Comparison of ENCODE assay signal across 8 cellular contexts in the genomic region with DNA sequence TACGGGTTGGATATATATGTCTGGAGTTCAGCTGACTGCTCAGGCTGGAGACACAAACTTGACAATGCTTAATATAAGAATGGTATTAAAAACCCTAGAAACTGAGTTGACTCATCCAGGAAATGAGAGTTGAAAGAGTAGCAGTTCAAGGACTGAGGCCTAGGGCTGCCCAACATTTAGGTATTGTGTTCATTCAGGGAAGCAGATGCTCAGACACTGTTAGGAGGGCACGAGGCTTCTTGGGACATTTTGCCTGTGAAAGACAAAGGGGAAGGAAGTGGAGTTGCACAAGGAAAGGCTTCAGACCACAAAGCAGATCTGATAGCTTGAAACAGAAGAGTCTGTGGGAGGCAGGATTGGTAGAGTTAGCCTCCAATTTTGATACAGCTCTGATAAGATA. TPM values are rescaled to one million over a fixed set of nuclear protein-coding genes. Genes with fewer than 3 reads are reported as not detected.
A peak's percentile ranks its signal among the peaks of the same experiment; 100 is the strongest.
DNase-seq lines count a peak whose midpoint lies in the region; ATAC-seq and TF ChIP-seq lines count a peak whose summit lies in the region.
"Had no signal": no experiment of that assay in that cellular context is flagged by ENCODE, and none has a peak within 500 bp of the region (broad histone marks: within the 10 kb centered on the region; RNA-seq: fewer than 3 reads in every experiment).

No MANE protein-coding gene starts in this region.

- TF ChIP-seq CTCF in coronary artery (IDR thresholded peaks at IDR 0.05) (no peak), colonic mucosa (IDR thresholded peaks at IDR 0.05) (no peak)

- no peaks in the 10 kb centered on the region for H3K27me3 ChIP-seq in colonic mucosa
- H3K27me3 ChIP-seq: dorsolateral prefrontal cortex had no signal

- H3K9ac ChIP-seq in colonic mucosa (ENCODE audit: low read depth in 2 of 2, low read length in 2 of 2): no peak overlapping the region

- peak; percentile 100 for DNase-seq in SKM-1 treated with dmso at 0.1 percent for 144 hours (lab: John Stamatoyannopoulos, UW; ENCODE audit: unreplicated experiment)
- DNase-seq in HT-29 (ENCODE audit: low spot score): no peak
- no peak for DNase-seq in coronary artery (ENCODE audit: low spot score)
- no peak for DNase-seq in colonic mucosa

- intact Hi-C loops in colonic mucosa (cut with DNase I): no loop called here

- 43 to 83% methylated on average over 1 of the region's 2 CpGs for WGBS in mesodermal cell (ENCODE audit: insufficient coverage in 2 of 2), 2 experiments

- H3K27ac ChIP-seq in mesodermal cell (ENCODE audit: low read depth, low read length, severe bottlenecking) (peak overlapping the region; percentile 59), coronary artery (peak overlapping the region in 1 of 2 donors; percentile 49), colonic mucosa (no peak overlapping the region)

- peak; percentile 61 for ATAC-seq in GM19324 (IDR thresholded peaks at IDR 0.05; ENCODE audit: low FRiP score, unreplicated experiment)
- ATAC-seq in HG02981 (IDR thresholded peaks at IDR 0.05; ENCODE audit: unreplicated experiment): peak; percentile 83

- H3K4me3 ChIP-seq in mesodermal cell (ENCODE audit: extremely low read depth, insufficient read depth, low read length, poor library complexity, severe bottlenecking) (no peak overlapping the region), coronary artery (no peak overlapping the region), colonic mucosa (no peak overlapping the region)
- H3K4me3 ChIP-seq: dorsolateral prefrontal cortex had no signal

- H3K9me3 ChIP-seq in mesodermal cell (ENCODE audit: control insufficient read depth, low read length) (peaks cover 6% of the 10 kb centered on the region), colonic mucosa (no peaks in the 10 kb centered on the region)

- H3K36me3 ChIP-seq in mesodermal cell (ENCODE audit: control insufficient read depth, insufficient read depth, low read length) (no peaks in the 10 kb centered on the region), colonic mucosa (no peaks in the 10 kb centered on the region)

- H3K4me1 ChIP-seq in mesodermal cell (ENCODE audit: control insufficient read depth, insufficient read depth, low read length, poor library complexity, severe bottlenecking) (peaks cover 11% of the 10 kb centered on the region), colonic mucosa (no peaks in the 10 kb centered on the region)

RNA-seq across cellular contexts. Expression of a gene that starts 52.0 kb away (rescaled TPM):
- 6.2 TPM for polyA plus RNA-seq in mesodermal cell (2013, experiment 1 of 2)
- 4.0 TPM for polyA plus RNA-seq in mesodermal cell (2013, experiment 2 of 2)
- 53.5 and 64.6 TPM in 2 replicates for total RNA-seq in HT-29 (2014; rRNA removed; shearing (Covaris generic))
- 1 to 10 TPM; 6.6 to 7.6 TPM for total RNA-seq in colonic mucosa
